In the genomic region with DNA sequence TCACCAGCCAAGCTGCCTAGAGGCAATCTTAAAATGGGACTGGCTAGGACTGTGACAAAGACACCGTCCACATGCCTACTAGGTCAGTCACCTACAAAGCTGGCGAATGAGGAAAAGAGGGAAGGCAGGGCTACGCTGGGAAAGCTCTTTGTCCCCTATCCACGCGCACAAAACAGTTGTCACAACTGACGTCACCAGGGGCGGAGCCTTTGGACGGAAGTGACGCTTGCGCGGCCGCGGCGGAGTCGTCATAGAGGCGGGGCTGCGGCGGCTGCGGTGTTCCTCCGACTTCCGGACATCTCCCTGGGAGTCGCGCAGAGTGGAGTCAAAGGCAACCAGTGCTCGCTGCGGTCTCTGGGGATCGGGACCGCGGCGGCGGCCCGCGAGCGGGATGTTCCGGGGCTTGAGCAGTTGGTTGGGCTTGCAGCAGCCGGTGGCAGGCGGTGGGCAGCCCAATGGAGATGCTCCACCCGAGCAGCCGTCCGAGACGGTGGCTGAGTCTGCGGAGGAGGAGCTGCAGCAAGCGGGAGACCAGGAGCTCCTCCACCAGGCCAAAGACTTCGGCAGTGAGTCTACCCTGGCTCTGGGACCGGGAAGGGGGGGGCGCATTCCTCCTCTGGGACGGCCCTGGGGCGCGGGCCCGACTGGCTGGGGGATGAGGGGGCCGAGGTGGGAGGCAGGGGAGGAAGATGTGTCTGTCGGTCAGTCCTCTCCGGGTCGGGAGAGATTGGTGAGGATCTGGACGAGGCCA, we compare ENCODE assay signal across 8 cellular contexts. TPM values are rescaled to one million over a fixed set of nuclear protein-coding genes. Genes with fewer than 3 reads are reported as not detected.
DNase-seq lines count a peak whose midpoint lies in the region; ATAC-seq and TF ChIP-seq lines count a peak whose summit lies in the region.

A gene with protein sequence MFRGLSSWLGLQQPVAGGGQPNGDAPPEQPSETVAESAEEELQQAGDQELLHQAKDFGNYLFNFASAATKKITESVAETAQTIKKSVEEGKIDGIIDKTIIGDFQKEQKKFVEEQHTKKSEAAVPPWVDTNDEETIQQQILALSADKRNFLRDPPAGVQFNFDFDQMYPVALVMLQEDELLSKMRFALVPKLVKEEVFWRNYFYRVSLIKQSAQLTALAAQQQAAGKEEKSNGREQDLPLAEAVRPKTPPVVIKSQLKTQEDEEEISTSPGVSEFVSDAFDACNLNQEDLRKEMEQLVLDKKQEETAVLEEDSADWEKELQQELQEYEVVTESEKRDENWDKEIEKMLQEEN (plus strand): TSS at position 279 of the 751 bp plus-strand sequence. CDS start 113 bp downstream, at position 392.

- DNase-seq in AML-193 (lab: John Stamatoyannopoulos, UW), result peak; percentile 64 to 73
- DNase-seq in GM19238 (ENCODE audit: insufficient read length, low spot score), result peak; percentile 74
- peak; percentile 96 to 97 for DNase-seq in NCI-H524 (lab: John Stamatoyannopoulos, UW)
- peak; percentile 94 for DNase-seq in activated CD4-positive, alpha-beta T cell treated with anti-CD3 and anti-CD28 coated beads for 36 hours
- peak; percentile 95 for DNase-seq in choroid plexus epithelial cell (ENCODE audit: low read depth)
- peak; percentile 96 for DNase-seq in kidney epithelial cell (ENCODE audit: low read depth)
- peak; percentile 80 to 95 for DNase-seq in stimulated activated CD4-positive, alpha-beta T cell treated with anti-CD3 and anti-CD28 coated beads, Interleukin-15, amount 100 ng/mL, for 48 hours (ENCODE audit: low read depth in 2 of 2)

- H3K9me3 Mint-ChIP-seq in activated CD4-positive, alpha-beta T cell treated with anti-CD3 and anti-CD28 coated beads for 36 hours (ENCODE audit: low read depth), result no peaks in the 10 kb centered on the region

- peaks cover 2% of the 10 kb centered on the region for H3K36me3 Mint-ChIP-seq in activated CD4-positive, alpha-beta T cell treated with anti-CD3 and anti-CD28 coated beads for 36 hours (ENCODE audit: low read depth)

- no peaks in the 10 kb centered on the region for H3K27me3 Mint-ChIP-seq in activated CD4-positive, alpha-beta T cell treated with anti-CD3 and anti-CD28 coated beads for 36 hours

- no peaks in the 10 kb centered on the region for H3K27me3 ChIP-seq in kidney epithelial cell (ENCODE audit: control insufficient read depth, insufficient read depth, low read length)

- H3K4me1 Mint-ChIP-seq in activated CD4-positive, alpha-beta T cell treated with anti-CD3 and anti-CD28 coated beads for 36 hours, result peaks cover 22% of the 10 kb centered on the region

- POLR2A ChIA-PET in activated CD4-positive, alpha-beta T cell treated with anti-CD3 and anti-CD28 coated beads for 36 hours (lab: Charles Lee), result interaction anchor here (0.5 to 0.6 kb wide), 2 partner anchors 70 to 79 kb away, joined by 3 read pairs; no protein-coding TSS in a partner anchor

- TF ChIP-seq CTCF in choroid plexus epithelial cell (conservative IDR thresholded peaks at IDR 0.05; ENCODE audit: low read depth, low read length) (no peak), kidney epithelial cell (IDR thresholded peaks at IDR 0.05; ENCODE audit: insufficient read depth, low read length, poor library complexity, severe bottlenecking) (no peak)

- peak within 1 kb of the TSS; percentile 74 for H3K4me3 Mint-ChIP-seq in activated CD4-positive, alpha-beta T cell treated with anti-CD3 and anti-CD28 coated beads for 36 hours

- intact Hi-C loops in activated CD4-positive, alpha-beta T cell treated with anti-CD3 and anti-CD28 coated beads for 36 hours (cut with DNase I, micrococcal nuclease), result loop anchor here (1.0 to 10.0 kb wide), 9 partner anchors 67 to 1045 kb away; a partner anchor contains a TSS

- H3K4me3 ChIP-seq in choroid plexus epithelial cell (ENCODE audit: low read depth, low read length) (peak within 1 kb of the TSS; percentile 76), kidney epithelial cell (ENCODE audit: low read depth, low read length) (peak within 1 kb of the TSS; percentile 76)

- CTCF ChIA-PET in activated CD4-positive, alpha-beta T cell treated with anti-CD3 and anti-CD28 coated beads for 36 hours (lab: Charles Lee), result interaction anchor here (0.6 to 0.9 kb wide), 2 partner anchors 24 kb away, joined by 3 to 4 read pairs; no protein-coding TSS in a partner anchor

- ATAC-seq in HG03442 (IDR thresholded peaks at IDR 0.05; ENCODE audit: unreplicated experiment), result peak; percentile 97
- ATAC-seq in activated CD4-positive, alpha-beta T cell treated with anti-CD3 and anti-CD28 coated beads for 36 hours, result peak; percentile 96

- H3K27ac Mint-ChIP-seq in activated CD4-positive, alpha-beta T cell treated with anti-CD3 and anti-CD28 coated beads for 36 hours, result peak within 1 kb of the TSS; percentile 88

- no peaks in the 10 kb centered on the region for H3K36me3 ChIP-seq in kidney epithelial cell (ENCODE audit: control insufficient read depth, insufficient read depth, low read length)

RNA-seq across cellular contexts. Expression of the gene that starts here (rescaled TPM):
- total RNA-seq in activated CD4-positive, alpha-beta T cell treated with anti-CD3 and anti-CD28 coated beads for 36 hours, result 10 to 100 TPM; 22.8 to 31.4 TPM
- 20.5 and 23.4 TPM in 2 replicates for total RNA-seq in kidney epithelial cell

Comparison
In these comparisons a context has a peak if more than half of its experiments do, and no peak if none do; other contexts are left out.
1. Peak in every context shown above with its lines: DNase-seq, ATAC-seq and H3K4me3 ChIP-seq.